Comparison of ENCODE assay signal across 20 cellular contexts in the genomic region with DNA sequence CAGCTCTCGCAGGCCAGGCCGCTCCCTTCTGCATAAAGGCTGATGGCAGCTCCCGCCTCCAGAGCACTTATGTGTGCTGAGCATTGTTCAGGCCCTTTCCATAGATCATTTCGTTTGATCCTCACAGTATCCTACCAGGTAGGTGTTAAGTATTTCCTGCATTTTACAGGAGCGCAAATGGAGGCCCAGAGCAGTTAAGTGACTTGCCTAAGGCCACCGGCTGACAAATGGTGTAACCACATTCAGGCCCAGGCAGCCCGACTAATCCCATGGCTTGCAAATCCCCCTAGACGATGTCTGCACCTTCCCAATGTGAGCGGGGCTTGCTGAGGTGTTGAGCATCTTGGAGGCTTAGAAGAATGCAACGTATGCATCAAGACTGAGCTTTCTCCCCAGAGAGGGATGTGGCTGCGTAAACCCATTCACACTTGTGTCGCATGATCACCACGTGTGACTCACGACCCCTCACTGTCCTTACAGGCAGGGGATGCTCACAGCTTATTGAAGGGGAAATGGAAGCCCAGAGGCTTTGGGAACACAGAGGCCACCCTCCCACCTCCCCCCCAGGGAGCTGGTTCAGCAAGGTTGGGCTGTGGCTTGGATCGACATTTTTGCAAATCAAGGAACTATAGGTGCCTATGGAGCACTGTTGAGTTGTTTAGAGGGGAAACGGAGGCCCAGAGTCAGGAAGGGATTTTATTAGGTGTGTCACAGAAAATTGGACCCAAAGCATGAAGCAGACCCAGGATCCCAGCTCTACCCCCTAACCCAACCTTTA. TPM values are rescaled to one million over a fixed set of nuclear protein-coding genes. Genes with fewer than 3 reads are reported as not detected.
DNase-seq lines count a peak whose midpoint lies in the region; ATAC-seq and TF ChIP-seq lines count a peak whose summit lies in the region.
"Had no signal": no experiment of that assay in that cellular context is flagged by ENCODE, and none has a peak within 500 bp of the region (broad histone marks: within the 10 kb centered on the region; RNA-seq: fewer than 3 reads in every experiment).

No MANE protein-coding gene starts in this region.

- H3K4me3 Mint-ChIP-seq in endodermal cell = no peak overlapping the region
- H3K4me3 Mint-ChIP-seq: CD14-positive monocyte had no signal

- H3K27me3 Mint-ChIP-seq in endodermal cell (ENCODE audit: insufficient read depth) = peaks cover 26% of the 10 kb centered on the region

- DNase-seq in ELF-1 (ENCODE audit: low read depth, low spot score) (peak; percentile 78), endodermal cell (peak; percentile 97), posterior vena cava (ENCODE audit: low spot score) (peak; percentile 40), NCI-H2227 (lab: John Stamatoyannopoulos, UW; ENCODE audit: unreplicated experiment) (no peak), inferior parietal cortex (ENCODE audit: extremely low spot score) (no peak)
- DNase-seq: ACHN, DMS 273 treated with DMSO at 0.1 percent for 48 hours, DND-41, HCEC 1CT, NCI-H1105 treated with DMSO at 0.1 percent for 48 hours, NCI-H1694, NCI-H2081 treated with DMSO at 0.1 percent for 48 hours, NCI-H510A, NCI-H774 had no signal

- intact Hi-C loops in posterior vena cava (cut with DNase I) = loop anchor here in 1 of 2 donors (10.0 kb wide), 1 partner anchor 630 kb away; no protein-coding TSS in a partner anchor

- no peak for TF ChIP-seq CTCF in endodermal cell (conservative IDR thresholded peaks at IDR 0.05)

- H3K36me3 ChIP-seq in HUES6 (ENCODE audit: control insufficient read depth, insufficient read depth, low read length) = no peaks in the 10 kb centered on the region
- H3K36me3 ChIP-seq in endodermal cell (ENCODE audit: control insufficient read depth, insufficient read depth, low read length) = no peaks in the 10 kb centered on the region
- H3K36me3 ChIP-seq: SJSA1 had no signal

- H3K9me3 Mint-ChIP-seq in endodermal cell = no peaks in the 10 kb centered on the region

- 51 to 57% methylated on average over 11 to 16 of the region's 16 CpGs for WGBS in endodermal cell (ENCODE audit: insufficient coverage in 1 of 2, insufficient read length in 1 of 2), 2 experiments

- H3K27ac ChIP-seq in HUES6 (ENCODE audit: low read depth, low read length) (no peak overlapping the region), endodermal cell (ENCODE audit: low read depth, low read length) (no peak overlapping the region)
- H3K27ac ChIP-seq: SJSA1 had no signal

- H3K4me3 ChIP-seq in HUES6 (ENCODE audit: low read depth, low read length) (no peak overlapping the region), endodermal cell (ENCODE audit: low read length) (no peak overlapping the region)
- H3K4me3 ChIP-seq: K562, SJSA1 had no signal

- H3K9me3 ChIP-seq in HUES6 (ENCODE audit: control insufficient read depth, insufficient read depth, low read depth, low read length) = no peaks in the 10 kb centered on the region
- H3K9me3 ChIP-seq in endodermal cell (ENCODE audit: control insufficient read depth, low read length) = no peaks in the 10 kb centered on the region
- H3K9me3 ChIP-seq: SJSA1 had no signal

- H3K4me1 ChIP-seq in HUES6 (ENCODE audit: control insufficient read depth, insufficient read depth, low read length) (peaks cover 15% of the 10 kb centered on the region; the same call in 1 of the 2 replicates), endodermal cell (ENCODE audit: control insufficient read depth, insufficient read depth, low read length) (peaks cover 2% of the 10 kb centered on the region)

- H3K27me3 ChIP-seq in HUES6 (ENCODE audit: control insufficient read depth, insufficient read depth, low read length) = no peaks in the 10 kb centered on the region
- H3K27me3 ChIP-seq in endodermal cell (ENCODE audit: control insufficient read depth, insufficient read depth, low read length, poor library complexity, severe bottlenecking) = no peaks in the 10 kb centered on the region
- H3K27me3 ChIP-seq: SJSA1 had no signal

- peak overlapping the region; percentile 5 for H3K9ac ChIP-seq in HUES6 (ENCODE audit: low read length)
- no peak overlapping the region for H3K9ac ChIP-seq in endodermal cell (ENCODE audit: extremely low read depth, low read length, poor library complexity, severe bottlenecking)

- no peaks in the 10 kb centered on the region for H3K36me3 Mint-ChIP-seq in endodermal cell (ENCODE audit: low read depth)
- H3K36me3 Mint-ChIP-seq: CD14-positive monocyte had no signal

- H3K27ac Mint-ChIP-seq in endodermal cell = no peak overlapping the region

- ATAC-seq in HG03378 (IDR thresholded peaks at IDR 0.05; ENCODE audit: unreplicated experiment) = no peak
- ATAC-seq: K562, Panc1 had no signal

- peaks cover 14% of the 10 kb centered on the region for H3K4me1 Mint-ChIP-seq in endodermal cell
- H3K4me1 Mint-ChIP-seq: CD14-positive monocyte had no signal

RNA-seq across cellular contexts. Expression of gene BPIFB2, which starts 7.0 kb away (rescaled TPM):
- total RNA-seq in endodermal cell (not detected), posterior vena cava (not detected)
- polyA plus RNA-seq in endodermal cell (2013, experiment 1 of 2) = not detected
- polyA plus RNA-seq in endodermal cell (2013, experiment 2 of 2) = not detected
- total RNA-seq: K562, SJSA1 had no signal
- polyA plus RNA-seq: CD14-positive monocyte, K562 had no signal

RNA-seq across cellular contexts. Expression of gene SUN5, which starts 10.3 kb away (rescaled TPM):
- total RNA-seq in endodermal cell = not detected
- not detected for polyA plus RNA-seq in endodermal cell (2013, experiment 1 of 2)
- polyA plus RNA-seq in endodermal cell (2013, experiment 2 of 2) = not detected
- total RNA-seq in posterior vena cava = not detected
- total RNA-seq: K562, SJSA1 had no signal
- polyA plus RNA-seq: CD14-positive monocyte, K562 had no signal

RNA-seq across cellular contexts. Expression of gene BPIFB6, which starts 16.9 kb away (rescaled TPM):
- total RNA-seq in endodermal cell (not detected), posterior vena cava (not detected)
- polyA plus RNA-seq in endodermal cell (2013, experiment 1 of 2) = not detected
- not detected for polyA plus RNA-seq in endodermal cell (2013, experiment 2 of 2)
- total RNA-seq: K562, SJSA1 had no signal
- polyA plus RNA-seq: CD14-positive monocyte, K562 had no signal

RNA-seq across cellular contexts. Expression of gene BPIFB3, which starts 39.2 kb away (rescaled TPM):
- total RNA-seq in endodermal cell = not detected
- polyA plus RNA-seq in endodermal cell (2013, experiment 1 of 2) = not detected
- polyA plus RNA-seq in endodermal cell (2013, experiment 2 of 2) = not detected
- total RNA-seq in posterior vena cava = not detected
- total RNA-seq: K562, SJSA1 had no signal
- polyA plus RNA-seq: CD14-positive monocyte, K562 had no signal

Comparison
In these comparisons a context has a peak if more than half of its experiments do, and no peak if none do; other contexts are left out.
1. DNase-seq: peak in ELF-1 (single experiment), endodermal cell (single experiment) and posterior vena cava (single experiment); none in NCI-H2227 (single experiment) and inferior parietal cortex (single experiment).